Comparison of ENCODE assay signal across 1 cellular context in genomic region chr16:2339521-2340484, GRCh38.
TF ChIP-seq lines count a peak whose summit lies in the region.

No MANE protein-coding gene starts in this region.

TF ChIP-seq in HEK293, 187 proteins besides CTCF, POLR2A, EP300 and RAD21 (continued from another document and continues in another):
- TF ChIP-seq PATZ1 (tag by site-specific recombination; IDR thresholded peaks at IDR 0.05): peak; percentile 52; the same call in 1 of the 2 replicates
- no peak for TF ChIP-seq ZBTB44 (tag by site-specific recombination; IDR thresholded peaks at IDR 0.05)
- no peak for TF ChIP-seq ZNF558 (tag by site-specific recombination; IDR thresholded peaks at IDR 0.05)
- TF ChIP-seq ZNF449 (tag by site-specific recombination; IDR thresholded peaks at IDR 0.05): 0 out of 2 replicates have a peak, but pooled peaks have one; percentile 29
- TF ChIP-seq FEZF1 (tag by site-specific recombination; IDR thresholded peaks at IDR 0.05): no peak
- TF ChIP-seq SETDB1 (IDR thresholded peaks at IDR 0.05; ENCODE audit: insufficient read length, low read length): peak; percentile 13
- no peak for TF ChIP-seq ZNF292 (tag by site-specific recombination; IDR thresholded peaks at IDR 0.05; ENCODE audit: borderline replicate concordance, low read depth)
- TF ChIP-seq KLF8 (tag by site-specific recombination; IDR thresholded peaks at IDR 0.05): peak; percentile 34; the same call in 1 of the 2 replicates
- TF ChIP-seq ZNF214 (tag by site-specific recombination; IDR thresholded peaks at IDR 0.05; ENCODE audit: borderline replicate concordance): no peak
- TF ChIP-seq HOXA7 (CRISPR knock-in tag; IDR thresholded peaks at IDR 0.05; ENCODE audit: borderline replicate concordance): no peak
- TF ChIP-seq ZSCAN5A (tag by site-specific recombination; IDR thresholded peaks at IDR 0.05): no peak
- no peak for TF ChIP-seq TSHZ1 (tag by site-specific recombination; IDR thresholded peaks at IDR 0.05; ENCODE audit: borderline replicate concordance)
- peak; percentile 73; the same call in 1 of the 2 replicates for TF ChIP-seq ZNF785 (tag by site-specific recombination; IDR thresholded peaks at IDR 0.05)
- TF ChIP-seq ZNF600 (tag by site-specific recombination; IDR thresholded peaks at IDR 0.05): peak; percentile 93
- TF ChIP-seq TCF7L2 (IDR thresholded peaks at IDR 0.05; ENCODE audit: borderline replicate concordance, low read depth, low read length): no peak
- TF ChIP-seq ZNF324 (tag by site-specific recombination; IDR thresholded peaks at IDR 0.05): no peak
- no peak for TF ChIP-seq SALL2 (tag by site-specific recombination; IDR thresholded peaks at IDR 0.05; ENCODE audit: borderline replicate concordance)
- no peak for TF ChIP-seq ZNF658 (tag by site-specific recombination; IDR thresholded peaks at IDR 0.05)
- TF ChIP-seq SCRT2 (tag by site-specific recombination; IDR thresholded peaks at IDR 0.05): no peak
- TF ChIP-seq ZXDB (tag by site-specific recombination; IDR thresholded peaks at IDR 0.05): peak; percentile 73
- TF ChIP-seq ZNF561 (tag by site-specific recombination; IDR thresholded peaks at IDR 0.05; ENCODE audit: borderline replicate concordance): peak; percentile 52; the same call in 1 of the 2 replicates
- no peak for TF ChIP-seq ZNF548 (tag by site-specific recombination; IDR thresholded peaks at IDR 0.05)
- peak; percentile 86; the same call in 1 of the 2 replicates for TF ChIP-seq ZFP37 (tag by site-specific recombination; IDR thresholded peaks at IDR 0.05)
- no peak for TF ChIP-seq INSM2 (tag by site-specific recombination; IDR thresholded peaks at IDR 0.05)
- peak; percentile 67; the same call in 1 of the 2 replicates for TF ChIP-seq YY2 (tag by site-specific recombination; IDR thresholded peaks at IDR 0.05)
- TF ChIP-seq ZNF10 (tag by site-specific recombination; IDR thresholded peaks at IDR 0.05): peak; percentile 52; the same call in 1 of the 2 replicates
- no peak for TF ChIP-seq ZSCAN16 (tag by site-specific recombination; IDR thresholded peaks at IDR 0.05)
- no peak for TF ChIP-seq ZNF580 (tag by site-specific recombination; IDR thresholded peaks at IDR 0.05)
- no peak for TF ChIP-seq ZSCAN18 (tag by site-specific recombination; IDR thresholded peaks at IDR 0.05)
- TF ChIP-seq OVOL3 (tag by site-specific recombination; IDR thresholded peaks at IDR 0.05): no peak
- no peak for TF ChIP-seq ZNF133 (tag by site-specific recombination; IDR thresholded peaks at IDR 0.05)
- no peak for TF ChIP-seq ZNF121 (tag by site-specific recombination; IDR thresholded peaks at IDR 0.05)
- no peak for TF ChIP-seq PRDM4 (tag by site-specific recombination; IDR thresholded peaks at IDR 0.05)
- peak; percentile 93 for TF ChIP-seq ZNF777 (tag by site-specific recombination; IDR thresholded peaks at IDR 0.05; ENCODE audit: borderline replicate concordance)
- no peak for TF ChIP-seq ZNF571 (tag by site-specific recombination; IDR thresholded peaks at IDR 0.05)
- no peak for TF ChIP-seq ZNF350 (tag by site-specific recombination; IDR thresholded peaks at IDR 0.05)
- no peak for TF ChIP-seq ZNF624 (tag by site-specific recombination; IDR thresholded peaks at IDR 0.05)
- no peak for TF ChIP-seq ZNF169 (tag by site-specific recombination; IDR thresholded peaks at IDR 0.05)
- TF ChIP-seq ZNF677 (tag by site-specific recombination; IDR thresholded peaks at IDR 0.05): peak; percentile 82
- 0 out of 2 replicates have a peak, but pooled peaks have one; percentile 37 for TF ChIP-seq ZNF704 (tag by site-specific recombination; IDR thresholded peaks at IDR 0.05)
- 0 out of 2 replicates have a peak, but pooled peaks have one; percentile 15 for TF ChIP-seq WT1 (tag by site-specific recombination; IDR thresholded peaks at IDR 0.05)
- TF ChIP-seq ZBTB6 (tag by site-specific recombination; IDR thresholded peaks at IDR 0.05): no peak
- TF ChIP-seq ZNF596 (tag by site-specific recombination; IDR thresholded peaks at IDR 0.05): no peak
- TF ChIP-seq ZNF473 (tag by site-specific recombination; IDR thresholded peaks at IDR 0.05): no peak
- TF ChIP-seq MYNN (tag by site-specific recombination; IDR thresholded peaks at IDR 0.05; ENCODE audit: borderline replicate concordance): no peak
- TF ChIP-seq ZNF654 (tag by site-specific recombination; IDR thresholded peaks at IDR 0.05; ENCODE audit: low read depth): no peak
- no peak for TF ChIP-seq ZNF423 (tag by site-specific recombination; IDR thresholded peaks at IDR 0.05)
